In genomic region chr9:90815183-90815943, GRCh38 we compare ENCODE assay signal across 9 cellular contexts. TPM values are rescaled to one million over a fixed set of nuclear protein-coding genes. Genes with fewer than 3 reads are reported as not detected.
DNase-seq lines count a peak whose midpoint lies in the region; ATAC-seq, FAIRE-seq and TF ChIP-seq lines count a peak whose summit lies in the region.
"Had no signal": no experiment of that assay in that cellular context is flagged by ENCODE, and none has a peak within 500 bp of the region (broad histone marks: within the 10 kb centered on the region; RNA-seq: fewer than 3 reads in every experiment).

No MANE protein-coding gene starts in this region.

- H3K27ac ChIP-seq in HEK293 (ENCODE audit: extremely low read depth, low read depth, low read length) (no peak overlapping the region), SK-N-MC (no peak overlapping the region), muscle layer of duodenum (ENCODE audit: low read length) (peak overlapping the region; percentile 28)

- no peak for ATAC-seq in GM18498 (IDR thresholded peaks at IDR 0.05; ENCODE audit: unreplicated experiment)

- POLR2A ChIA-PET in HEK293 (lab: Yijun Ruan, JAX), result interaction anchor here (1.1 kb wide), 1 partner anchor 14 kb away, joined by 4 read pairs; the partner anchor contains the start of gene SYK

- CTCF ChIA-PET in HEK293 (lab: Yijun Ruan, JAX), result interaction anchor here (0.6 to 1.4 kb wide), 3 partner anchors 10 to 15 kb away, joined by 3 to 5 read pairs (median 3); no protein-coding TSS in a partner anchor

- H3K36me3 ChIP-seq in HEK293 (ENCODE audit: control insufficient read depth in 2 of 2, insufficient read depth in 1 of 2, low read length in 2 of 2) (peaks cover 0 to 2% of the 10 kb centered on the region in 2 experiments; a peak in 1 of 3 replicates), SK-N-MC (ENCODE audit: insufficient read depth, low read length) (no peaks in the 10 kb centered on the region), muscle layer of duodenum (ENCODE audit: control insufficient read depth in 1 of 2, insufficient read depth in 2 of 2, low read length in 2 of 2) (no peaks in the 10 kb centered on the region)

- H3K4me3 ChIP-seq in HEK293 (ENCODE audit: low read depth, low read length) (no peak overlapping the region), SK-N-MC (peak overlapping the region; percentile 29), muscle layer of duodenum (ENCODE audit: low read depth in 1 of 2, low read length in 2 of 2) (no peak overlapping the region)

- H3K9me3 Mint-ChIP-seq in chondrocyte (ENCODE audit: low read depth), result no peaks in the 10 kb centered on the region

- H3K4me1 Mint-ChIP-seq in chondrocyte (ENCODE audit: low read depth), result peaks cover 10% of the 10 kb centered on the region

- no peak overlapping the region for H3K4me3 Mint-ChIP-seq in chondrocyte (ENCODE audit: unreplicated experiment)

- H3K4me1 ChIP-seq in HEK293 (ENCODE audit: control insufficient read depth, insufficient read depth, low read length) (peaks cover 8% of the 10 kb centered on the region), muscle layer of duodenum (ENCODE audit: control insufficient read depth in 1 of 2, insufficient read depth in 2 of 2, low read length in 2 of 2) (peaks cover 0 to 4% of the 10 kb centered on the region in 2 donors)

- H3K36me3 Mint-ChIP-seq in chondrocyte (ENCODE audit: low read depth), result no peaks in the 10 kb centered on the region

- H3K9ac ChIP-seq in SK-N-MC (ENCODE audit: insufficient read length), result no peak overlapping the region

- H3K27me3 ChIP-seq in muscle layer of duodenum (ENCODE audit: low read depth, low read length), result no peaks in the 10 kb centered on the region

- DNase-seq in GF-D8 (lab: John Stamatoyannopoulos, UW), result peak; percentile 80
- DNase-seq in SK-N-MC (ENCODE audit: low read depth, low spot score), result peak; percentile 6
- no peak for DNase-seq in HTR-8/SVneo (ENCODE audit: insufficient read length, low spot score)
- no peak for DNase-seq in putamen (ENCODE audit: low spot score)
- DNase-seq in chondrocyte (ENCODE audit: low spot score), result no peak

- no peaks in the 10 kb centered on the region for H3K27me3 Mint-ChIP-seq in chondrocyte (ENCODE audit: low read depth)

- no peak overlapping the region for H3K27ac Mint-ChIP-seq in chondrocyte (ENCODE audit: unreplicated experiment)

- FAIRE-seq in HTR-8/SVneo (lab: Jason Lieb, UNC), result no peak
- FAIRE-seq: frontal cortex had no signal

- H3K9me3 ChIP-seq in HEK293 (ENCODE audit: control insufficient read depth, insufficient read depth, low read depth, low read length) (no peaks in the 10 kb centered on the region), SK-N-MC (ENCODE audit: low read depth, low read length) (peaks cover 3% of the 10 kb centered on the region; the same call in 1 of the 2 replicates), muscle layer of duodenum (ENCODE audit: control insufficient read depth in 1 of 2, low read length in 2 of 2) (no peaks in the 10 kb centered on the region)

- no peak for TF ChIP-seq CTCF in HEK293 (tag by site-specific recombination; IDR thresholded peaks at IDR 0.05)
- no peak for TF ChIP-seq CTCF in chondrocyte (IDR thresholded peaks at IDR 0.05)

TF ChIP-seq in HEK293, 187 proteins besides CTCF, POLR2A, EP300 and RAD21:
- TF ChIP-seq ZNF26 (tag by site-specific recombination; IDR thresholded peaks at IDR 0.05) (no peak), ZNF645 (tag by site-specific recombination; IDR thresholded peaks at IDR 0.05) (no peak), TRIM28 (IDR thresholded peaks at IDR 0.05; ENCODE audit: borderline replicate concordance, low read length) (0 out of 2 replicates have a peak, but pooled peaks have one; percentile 15), GLIS1 (tag by site-specific recombination; IDR thresholded peaks at IDR 0.05) (peak; percentile 43), ZIC2 (tag by site-specific recombination; IDR thresholded peaks at IDR 0.05) (peak; percentile 36; the same call in 1 of the 2 replicates)
- TF ChIP-seq, protein P1, sequence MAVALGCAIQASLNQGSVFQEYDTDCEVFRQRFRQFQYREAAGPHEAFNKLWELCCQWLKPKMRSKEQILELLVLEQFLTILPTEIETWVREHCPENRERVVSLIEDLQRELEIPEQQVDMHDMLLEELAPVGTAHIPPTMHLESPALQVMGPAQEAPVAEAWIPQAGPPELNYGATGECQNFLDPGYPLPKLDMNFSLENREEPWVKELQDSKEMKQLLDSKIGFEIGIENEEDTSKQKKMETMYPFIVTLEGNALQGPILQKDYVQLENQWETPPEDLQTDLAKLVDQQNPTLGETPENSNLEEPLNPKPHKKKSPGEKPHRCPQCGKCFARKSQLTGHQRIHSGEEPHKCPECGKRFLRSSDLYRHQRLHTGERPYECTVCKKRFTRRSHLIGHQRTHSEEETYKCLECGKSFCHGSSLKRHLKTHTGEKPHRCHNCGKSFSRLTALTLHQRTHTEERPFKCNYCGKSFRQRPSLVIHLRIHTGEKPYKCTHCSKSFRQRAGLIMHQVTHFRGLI (tag by site-specific recombination; IDR thresholded peaks at IDR 0.05), result 0 out of 2 replicates have a peak, but pooled peaks have one; percentile 17
TF ChIP-seq in HEK293: peak in this region for 4.

RNA-seq across cellular contexts. Expression of gene SYK, which starts 13.7 kb away (rescaled TPM):
- 0.22 to 0.55 TPM in 2 of 3 replicates, not detected in the other for total RNA-seq in chondrocyte

Comparison
In these comparisons a context has a peak if more than half of its experiments do, and no peak if none do; other contexts are left out.
1. DNase-seq: peak in GF-D8 (single experiment) and SK-N-MC (single experiment); none in HTR-8/SVneo (single experiment), putamen (single experiment) and chondrocyte (single experiment).